ENCODE assay signal across 10 cellular contexts in genomic region chr16:69417537-69418199, GRCh38. TPM values are rescaled to one million over a fixed set of nuclear protein-coding genes. Genes with fewer than 3 reads are reported as not detected.
DNase-seq lines count a peak whose midpoint lies in the region; ATAC-seq, FAIRE-seq and TF ChIP-seq lines count a peak whose summit lies in the region.
"Had no signal": no experiment of that assay in that cellular context is flagged by ENCODE, and none has a peak within 500 bp of the region (broad histone marks: within the 10 kb centered on the region; RNA-seq: fewer than 3 reads in every experiment).

No MANE protein-coding gene starts in this region.

- H3K4me1 ChIP-seq in upper lobe of left lung = peaks cover 14 to 18% (median 16%) of the 10 kb centered on the region in 4 donors
- H3K4me1 ChIP-seq in small intestine (ENCODE audit: control insufficient read depth in 2 of 2, insufficient read depth in 1 of 2, low read depth in 1 of 2, low read length in 1 of 2) = no peaks in the 10 kb centered on the region

- no peak for FAIRE-seq in small intestine (lab: Jason Lieb, UNC)
- FAIRE-seq: A204.1, GM18507 had no signal

- peak in 2 of 4 donors; percentile 20 to 21 for TF ChIP-seq EP300 in upper lobe of left lung (IDR thresholded peaks at IDR 0.05)

- peak; percentile 6 for DNase-seq in DMS153 (lab: John Stamatoyannopoulos, UW)
- no peak for DNase-seq in DMS153 treated with DMSO at 0.1 percent for 48 hours (lab: John Stamatoyannopoulos, UW; ENCODE audit: unreplicated experiment)
- no peak for DNase-seq in chondrocyte (ENCODE audit: low spot score)
- DNase-seq in left kidney (ENCODE audit: low read depth, low spot score) = peak; percentile 44
- no peak for DNase-seq in upper lobe of left lung
- no peak for DNase-seq in small intestine
- no peak for DNase-seq in globus pallidus (ENCODE audit: low spot score)
- no peak for DNase-seq in central memory CD4-positive, alpha-beta T cell

- H3K36me3 Mint-ChIP-seq in chondrocyte (ENCODE audit: low read depth) = no peaks in the 10 kb centered on the region

- TF ChIP-seq POLR2A in upper lobe of left lung (IDR thresholded peaks at IDR 0.05) = no peak

- peaks cover 6% of the 10 kb centered on the region for H3K4me1 Mint-ChIP-seq in chondrocyte (ENCODE audit: low read depth)

- no peak for TF ChIP-seq CTCF in chondrocyte (IDR thresholded peaks at IDR 0.05)
- no peak for TF ChIP-seq CTCF in upper lobe of left lung (IDR thresholded peaks at IDR 0.05)

- no peak overlapping the region for H3K4me3 Mint-ChIP-seq in chondrocyte (ENCODE audit: unreplicated experiment)

- no peaks in the 10 kb centered on the region for H3K9me3 ChIP-seq in upper lobe of left lung
- H3K9me3 ChIP-seq in small intestine (ENCODE audit: control insufficient read depth, low read depth) = no peaks in the 10 kb centered on the region

- no peaks in the 10 kb centered on the region for H3K36me3 ChIP-seq in upper lobe of left lung
- no peaks in the 10 kb centered on the region for H3K36me3 ChIP-seq in small intestine (ENCODE audit: control insufficient read depth in 2 of 2, insufficient read depth in 2 of 2, low read length in 2 of 2)

- 41 to 42% methylated on average over 5 to 7 of the region's 7 CpGs for WGBS in upper lobe of left lung, 2 donors
- WGBS in small intestine, 3 donors = 54 to 77% (median 74%) methylated on average over 7 of the region's 7 CpGs

- no peaks in the 10 kb centered on the region for H3K27me3 Mint-ChIP-seq in chondrocyte (ENCODE audit: low read depth)

- H3K27me3 ChIP-seq in upper lobe of left lung (no peaks in the 10 kb centered on the region), small intestine (ENCODE audit: control insufficient read depth in 2 of 2, insufficient read depth in 2 of 2, low read length in 2 of 2) (no peaks in the 10 kb centered on the region)

- H3K4me3 ChIP-seq in upper lobe of left lung = no peak overlapping the region
- H3K4me3 ChIP-seq in small intestine (ENCODE audit: low read depth in 1 of 2, low read length in 2 of 2) = no peak overlapping the region

- peak in 1 of 2 donors; percentile 75 for ATAC-seq in upper lobe of left lung (ENCODE audit: low FRiP score in 2 of 2)

- no peaks in the 10 kb centered on the region for H3K9me3 Mint-ChIP-seq in chondrocyte (ENCODE audit: low read depth)

- H3K27ac Mint-ChIP-seq in chondrocyte (ENCODE audit: unreplicated experiment) = peak overlapping the region; percentile 8

- H3K27ac ChIP-seq in upper lobe of left lung (peak overlapping the region; percentile 55 to 84 (median 67)), small intestine (ENCODE audit: low read depth in 1 of 2, low read length in 1 of 2) (peak overlapping the region in 1 of 2 donors; percentile 64)

RNA-seq across cellular contexts. Expression of gene CYB5B, which starts 6.8 kb away (rescaled TPM):
- 67.3 to 75.5 TPM (median 71.8 TPM) in 3 replicates for total RNA-seq in chondrocyte
- total RNA-seq in upper lobe of left lung = 10 to 100 TPM; 25.2 to 93.1 (median 69.4) TPM
- 100 to 1,000 TPM in 1 of 3 donors, 10 to 100 TPM in 2; 85.4 to 102 (median 99.1) TPM for polyA plus RNA-seq in small intestine

RNA-seq across cellular contexts. Expression of gene TERF2, which starts 31.9 kb away (rescaled TPM):
- total RNA-seq in chondrocyte (27.1 to 27.9 TPM (median 27.7 TPM) in 3 replicates), upper lobe of left lung (100 to 1,000 TPM in 1 of 6 donors, 10 to 100 TPM in 5; 17.0 to 114 (median 22.6) TPM)
- 10 to 100 TPM; 11.1 to 14.3 (median 12.1) TPM for polyA plus RNA-seq in small intestine

Comparison
In these comparisons a context has a peak if more than half of its experiments do, and no peak if none do; other contexts are left out.
1. DNase-seq: peak in DMS153 (single experiment) and left kidney (single experiment); none in DMS153 treated with DMSO at 0.1 percent for 48 hours (single experiment), chondrocyte (single experiment), upper lobe of left lung (0 of 2), small intestine (single experiment), globus pallidus (single experiment) and central memory CD4-positive, alpha-beta T cell (single experiment).